In genomic region chr1:199735660-199736059, GRCh38 we compare ENCODE assay signal across 17 cellular contexts.
"Had no signal": no experiment of that assay in that cellular context is flagged by ENCODE, and none has a peak within 500 bp of the region (broad histone marks: within the 10 kb centered on the region; RNA-seq: fewer than 3 reads in every experiment).

No MANE protein-coding gene starts in this region.

- H3K36me3 ChIP-seq: right atrium auricular region had no signal

- H3K27me3 ChIP-seq: right atrium auricular region had no signal

- H3K4me3 Mint-ChIP-seq: activated CD4-positive, alpha-beta memory T cell treated with anti-CD3 and anti-CD28 coated beads for 36 hours; activated CD8-positive, alpha-beta memory T cell treated with anti-CD3 and anti-CD28 coated beads, Interleukin-2, amount 10 ng/mL, durations not matched to agents 7 days and 5 days; activated naive CD4-positive, alpha-beta T cell treated with anti-CD3 and anti-CD28 coated beads, Interleukin-2, amount 10 ng/mL, durations not matched to agents 7 days and 5 days; activated T-cell treated with anti-CD3 and anti-CD28 coated beads, Interleukin-2, amount 50 U/mL, for 24 hours; natural killer cell had no signal

- H3K4me1 ChIP-seq: right atrium auricular region had no signal

- H3K9me3 ChIP-seq: right atrium auricular region had no signal

- ATAC-seq: activated CD8-positive, alpha-beta memory T cell treated with anti-CD3 and anti-CD28 coated beads, Interleukin-2, amount 10 ng/mL, durations not matched to agents 7 days and 5 days; esophagus mucosa; natural killer cell; stimulated activated naive CD8-positive, alpha-beta T cell treated with anti-CD3 and anti-CD28 coated beads, Interleukin-15, Interleukin-2, amounts not matched to agents 100 U/mL and 50 U/mL, for 24 hours had no signal

- H3K27ac Mint-ChIP-seq: activated CD4-positive, alpha-beta memory T cell treated with anti-CD3 and anti-CD28 coated beads for 36 hours; activated CD8-positive, alpha-beta memory T cell treated with anti-CD3 and anti-CD28 coated beads, Interleukin-2, amount 10 ng/mL, durations not matched to agents 7 days and 5 days; activated naive CD4-positive, alpha-beta T cell treated with anti-CD3 and anti-CD28 coated beads, Interleukin-2, amount 10 ng/mL, durations not matched to agents 7 days and 5 days; activated T-cell treated with anti-CD3 and anti-CD28 coated beads, Interleukin-2, amount 50 U/mL, for 24 hours; natural killer cell; progenitor cell of endocrine pancreas had no signal

- H3K27ac ChIP-seq: right atrium auricular region, skin epidermis had no signal

- DNase-seq: activated CD4-positive, alpha-beta memory T cell treated with anti-CD3 and anti-CD28 coated beads for 36 hours; activated CD8-positive, alpha-beta memory T cell treated with anti-CD3 and anti-CD28 coated beads, Interleukin-2, amount 10 ng/mL, durations not matched to agents 7 days and 5 days; activated naive CD4-positive, alpha-beta T cell treated with anti-CD3 and anti-CD28 coated beads, Interleukin-2, amount 10 ng/mL, durations not matched to agents 7 days and 5 days; activated T-cell treated with anti-CD3 and anti-CD28 coated beads, Interleukin-2, amount 50 U/mL, for 24 hours; hippocampal formation; mesendoderm; natural killer cell; occipital lobe; stimulated activated CD4-positive, alpha-beta T cell treated with anti-CD3 and anti-CD28 coated beads, Interleukin-4, amount 100 ng/mL, for 4 hours; stimulated activated CD8-positive, alpha-beta memory T cell treated with anti-CD3 and anti-CD28 coated beads, Interleukin-4, amount 100 ng/mL, for 48 hours; stimulated activated naive CD8-positive, alpha-beta T cell treated with anti-CD3 and anti-CD28 coated beads, Interleukin-15, Interleukin-2, amounts not matched to agents 100 U/mL and 50 U/mL, for 24 hours; T-helper 2 cell; trophoblast cell had no signal

- H3K4me3 ChIP-seq: right atrium auricular region, skin epidermis had no signal

- H3K4me1 Mint-ChIP-seq: activated CD8-positive, alpha-beta memory T cell treated with anti-CD3 and anti-CD28 coated beads, Interleukin-2, amount 10 ng/mL, durations not matched to agents 7 days and 5 days; activated naive CD4-positive, alpha-beta T cell treated with anti-CD3 and anti-CD28 coated beads, Interleukin-2, amount 10 ng/mL, durations not matched to agents 7 days and 5 days; natural killer cell had no signal

- H3K27me3 Mint-ChIP-seq: activated naive CD4-positive, alpha-beta T cell treated with anti-CD3 and anti-CD28 coated beads, Interleukin-2, amount 10 ng/mL, durations not matched to agents 7 days and 5 days; progenitor cell of endocrine pancreas had no signal

- H3K36me3 Mint-ChIP-seq: activated CD4-positive, alpha-beta memory T cell treated with anti-CD3 and anti-CD28 coated beads for 36 hours; activated CD8-positive, alpha-beta memory T cell treated with anti-CD3 and anti-CD28 coated beads, Interleukin-2, amount 10 ng/mL, durations not matched to agents 7 days and 5 days; activated naive CD4-positive, alpha-beta T cell treated with anti-CD3 and anti-CD28 coated beads, Interleukin-2, amount 10 ng/mL, durations not matched to agents 7 days and 5 days; natural killer cell had no signal

- H3K9me3 Mint-ChIP-seq: activated naive CD4-positive, alpha-beta T cell treated with anti-CD3 and anti-CD28 coated beads, Interleukin-2, amount 10 ng/mL, durations not matched to agents 7 days and 5 days; activated T-cell treated with anti-CD3 and anti-CD28 coated beads, Interleukin-2, amount 50 U/mL, for 24 hours; natural killer cell had no signal
